Comparison of ENCODE assay signal across 34 cellular contexts in the genomic region with DNA sequence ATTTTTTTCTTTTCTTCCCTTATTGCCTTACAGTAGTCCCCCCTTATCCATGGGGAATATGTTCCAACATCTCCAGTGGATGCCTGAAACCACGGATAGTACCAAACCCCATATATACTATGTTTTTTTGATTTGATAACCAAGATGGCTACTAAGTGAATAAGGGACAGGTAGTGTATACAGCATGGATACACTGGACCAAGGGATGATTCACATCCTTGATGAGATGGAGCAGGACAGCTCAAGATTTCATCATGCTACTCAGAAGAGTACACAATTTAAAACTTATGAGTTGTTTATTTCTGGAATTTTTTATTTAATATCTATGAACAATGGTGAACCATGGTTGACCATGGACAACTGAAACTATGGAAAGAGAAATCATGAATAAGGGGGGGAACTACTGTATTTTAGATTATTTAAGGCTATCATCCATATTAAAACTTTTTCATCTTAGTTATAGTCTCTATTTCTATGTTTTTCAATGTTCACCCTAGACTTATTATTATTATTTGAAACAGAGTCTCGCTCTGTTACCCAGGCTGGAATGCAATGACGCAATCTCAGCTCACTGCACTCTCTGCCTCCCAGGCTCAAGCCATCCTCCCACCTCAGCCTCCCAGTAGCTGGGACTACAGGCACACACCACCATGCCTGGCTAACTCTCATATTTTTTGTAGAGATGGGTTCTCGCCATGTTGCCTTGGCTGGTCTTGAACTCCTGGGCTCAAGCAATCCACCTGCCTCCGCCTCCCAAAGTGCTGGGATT.
"Had no signal": no experiment of that assay in that cellular context is flagged by ENCODE, and none has a peak within 500 bp of the region (broad histone marks: within the 10 kb centered on the region; RNA-seq: fewer than 3 reads in every experiment).

No MANE protein-coding gene starts in this region.

- ATAC-seq: activated CD4-positive, CD25-positive, alpha-beta regulatory T cell treated with anti-CD3 and anti-CD28 coated beads, Interleukin-2, amount 50 U/mL, for 24 hours; activated CD8-positive, alpha-beta T cell treated with anti-CD3 and anti-CD28 coated beads for 36 hours; activated naive CD4-positive, alpha-beta T cell treated with anti-CD3 and anti-CD28 coated beads, Interleukin-2, amount 50 U/mL, for 72 hours; gastroesophageal sphincter; heart right ventricle; T-helper 17 cell had no signal

- H3K27ac Mint-ChIP-seq: activated B cell treated with CpG ODN at 0.5 μM for 24 hours; activated CD8-positive, alpha-beta T cell treated with anti-CD3 and anti-CD28 coated beads for 36 hours; activated naive CD4-positive, alpha-beta T cell treated with anti-CD3 and anti-CD28 coated beads, Interleukin-2, amount 10 ng/mL, durations not matched to agents 7 days and 5 days; activated naive CD4-positive, alpha-beta T cell treated with anti-CD3 and anti-CD28 coated beads, Interleukin-2, amount 50 U/mL, for 72 hours; activated naive CD8-positive, alpha-beta T cell treated with anti-CD3 and anti-CD28 coated beads, Interleukin-2, amount 10 ng/mL, durations not matched to agents 7 days and 5 days; activated T-helper 1 cell treated with anti-CD3 and anti-CD28 coated beads, Interleukin-12 subunit alpha, Interleukin-12 subunit beta, Interleukin-2, Interleukin-4 antibody, amounts not matched to agents 30 ng/mL and 10 ng/mL and 1 ng/mL, durations not matched to agents 14 hours and 24 hours and 36 hours; activated T-helper 2 cell treated with anti-CD3 and anti-CD28 coated beads, Interferon-gamma antibody, Interleukin-2, Interleukin-4, amounts not matched to agents 10 μg/mL and 5 μg/mL and 100 μg/mL, durations not matched to agents 14 hours and 24 hours and 36 hours; brain; dendritic cell treated with granulocyte-macrophage colony-stimulating factor and Interleukin-4, amounts not matched to agents 40 ng/mL and 50 ng/mL, for 4 days; endodermal cell; T-helper 17 cell; T-helper 2 cell treated with Interferon-gamma antibody and Interleukin-4, amounts not matched to agents 5 μg/mL and 100 μg/mL, for 36 hours had no signal

- H3K4me3 Mint-ChIP-seq: activated B cell treated with CpG ODN at 0.5 μM for 24 hours; activated CD8-positive, alpha-beta T cell treated with anti-CD3 and anti-CD28 coated beads for 36 hours; activated naive CD4-positive, alpha-beta T cell treated with anti-CD3 and anti-CD28 coated beads, Interleukin-2, amount 10 ng/mL, durations not matched to agents 7 days and 5 days; activated naive CD8-positive, alpha-beta T cell treated with anti-CD3 and anti-CD28 coated beads, Interleukin-2, amount 10 ng/mL, durations not matched to agents 7 days and 5 days; activated T-helper 1 cell treated with anti-CD3 and anti-CD28 coated beads, Interleukin-12 subunit alpha, Interleukin-12 subunit beta, Interleukin-2, Interleukin-4 antibody, amounts not matched to agents 30 ng/mL and 10 ng/mL and 1 ng/mL, durations not matched to agents 14 hours and 24 hours and 36 hours; brain; central memory CD8-positive, alpha-beta T cell; dendritic cell treated with granulocyte-macrophage colony-stimulating factor and Interleukin-4, amounts not matched to agents 40 ng/mL and 50 ng/mL, for 4 days; endodermal cell; T-helper 17 cell; T-helper 2 cell treated with Interferon-gamma antibody and Interleukin-4, amounts not matched to agents 5 μg/mL and 100 μg/mL, for 36 hours had no signal

- H3K9me3 ChIP-seq: ascending aorta, breast epithelium had no signal

- H3K27me3 ChIP-seq: ascending aorta, breast epithelium, dorsolateral prefrontal cortex, esophagus squamous epithelium, gastroesophageal sphincter, heart right ventricle had no signal

- H3K4me1 Mint-ChIP-seq: activated B cell treated with CpG ODN at 0.5 μM for 24 hours; activated naive CD4-positive, alpha-beta T cell treated with anti-CD3 and anti-CD28 coated beads, Interleukin-2, amount 10 ng/mL, durations not matched to agents 7 days and 5 days; activated naive CD8-positive, alpha-beta T cell treated with anti-CD3 and anti-CD28 coated beads, Interleukin-2, amount 10 ng/mL, durations not matched to agents 7 days and 5 days; central memory CD8-positive, alpha-beta T cell had no signal

- H3K27me3 Mint-ChIP-seq: brain had no signal

- H3K4me3 ChIP-seq: ascending aorta, breast epithelium, coronary artery, dorsolateral prefrontal cortex, esophagus squamous epithelium, gastroesophageal sphincter, heart right ventricle had no signal

- H3K36me3 Mint-ChIP-seq: activated naive CD4-positive, alpha-beta T cell treated with anti-CD3 and anti-CD28 coated beads, Interleukin-2, amount 10 ng/mL, durations not matched to agents 7 days and 5 days; activated naive CD4-positive, alpha-beta T cell treated with anti-CD3 and anti-CD28 coated beads, Interleukin-2, amount 50 U/mL, for 72 hours; activated naive CD8-positive, alpha-beta T cell treated with anti-CD3 and anti-CD28 coated beads, Interleukin-2, amount 10 ng/mL, durations not matched to agents 7 days and 5 days; brain had no signal

- H3K4me1 ChIP-seq: ascending aorta, breast epithelium, esophagus squamous epithelium, gastroesophageal sphincter, heart right ventricle had no signal

- H3K27ac ChIP-seq: ascending aorta, breast epithelium, coronary artery, dorsolateral prefrontal cortex, esophagus squamous epithelium, gastroesophageal sphincter, heart right ventricle, WERI-Rb-1 had no signal

- DNase-seq: activated B cell treated with CpG ODN at 0.5 μM for 24 hours; activated CD4-positive, alpha-beta T cell treated with anti-CD3 and anti-CD28 coated beads for 48 hours; activated CD4-positive, alpha-beta T cell treated with anti-CD3 and anti-CD28 coated beads, Interleukin-2, amount 50 U/mL, for 1 hour; activated CD4-positive, alpha-beta T cell treated with anti-CD3 and anti-CD28 coated beads, Interleukin-2, amount 50 U/mL, for 48 hours; activated CD8-positive, alpha-beta memory T cell treated with anti-CD3 and anti-CD28 coated beads for 24 hours; activated CD8-positive, alpha-beta T cell treated with anti-CD3 and anti-CD28 coated beads for 36 hours; activated gamma-delta T cell; activated naive CD4-positive, alpha-beta T cell; activated naive CD4-positive, alpha-beta T cell treated with anti-CD3 and anti-CD28 coated beads, Interleukin-2, amount 10 ng/mL, durations not matched to agents 7 days and 5 days; activated naive CD8-positive, alpha-beta T cell treated with anti-CD3 and anti-CD28 coated beads, Interleukin-2, amount 10 ng/mL, durations not matched to agents 7 days and 5 days; activated T-cell treated with anti-CD3 and anti-CD28 coated beads, Interleukin-2, amount 50 U/mL, for 1 hour; activated T-cell treated with anti-CD3 and anti-CD28 coated beads, Interleukin-2, amount 50 U/mL, for 48 hours; dorsolateral prefrontal cortex; effector memory CD4-positive, alpha-beta T cell; endodermal cell; esophagus squamous epithelium; foreskin melanocyte; heart right ventricle; T-helper 1 cell; T-helper 17 cell; T1000; WERI-Rb-1 had no signal

- H3K9me3 Mint-ChIP-seq: activated CD8-positive, alpha-beta T cell treated with anti-CD3 and anti-CD28 coated beads for 36 hours; activated naive CD4-positive, alpha-beta T cell treated with anti-CD3 and anti-CD28 coated beads, Interleukin-2, amount 10 ng/mL, durations not matched to agents 7 days and 5 days; activated naive CD8-positive, alpha-beta T cell treated with anti-CD3 and anti-CD28 coated beads, Interleukin-2, amount 10 ng/mL, durations not matched to agents 7 days and 5 days; activated T-helper 2 cell treated with anti-CD3 and anti-CD28 coated beads, Interferon-gamma antibody, Interleukin-2, Interleukin-4, amounts not matched to agents 10 μg/mL and 5 μg/mL and 100 μg/mL, durations not matched to agents 14 hours and 24 hours and 36 hours; central memory CD8-positive, alpha-beta T cell; T-helper 2 cell treated with Interferon-gamma antibody and Interleukin-4, amounts not matched to agents 5 μg/mL and 100 μg/mL, for 36 hours had no signal

- H3K36me3 ChIP-seq: ascending aorta, breast epithelium, esophagus squamous epithelium, gastroesophageal sphincter, heart right ventricle, WERI-Rb-1 had no signal
